Comparison of ENCODE assay signal across 1 cellular context in genomic region chr19:1247747-1248453, GRCh38.
TF ChIP-seq lines count a peak whose summit lies in the region.

No MANE protein-coding gene starts in this region.

TF ChIP-seq in HepG2, 621 proteins besides CTCF, POLR2A, EP300 and RAD21 (continued from another document and continues in another):
- TF ChIP-seq MXD1 (CRISPR knock-in tag; IDR thresholded peaks at IDR 0.05) (peak; percentile 60; the same call in 1 of the 2 replicates), THAP8 (CRISPR knock-in tag; IDR thresholded peaks at IDR 0.05; ENCODE audit: borderline replicate concordance) (no peak), SKI (IDR thresholded peaks at IDR 0.05; ENCODE audit: partially characterized antibody) (peak; percentile 18), ZNF713 (CRISPR knock-in tag; IDR thresholded peaks at IDR 0.05) (peak; percentile 93), ZIK1 (CRISPR knock-in tag; IDR thresholded peaks at IDR 0.05; ENCODE audit: borderline replicate concordance, low read depth) (no peak), YEATS4 (CRISPR knock-in tag; IDR thresholded peaks at IDR 0.05; ENCODE audit: borderline replicate concordance) (peak; percentile 51; the same call in 1 of the 2 replicates), ZFY (CRISPR knock-in tag; IDR thresholded peaks at IDR 0.05) (peak; percentile 2; the same call in 1 of the 2 replicates), ZBTB46 (CRISPR knock-in tag; IDR thresholded peaks at IDR 0.05; ENCODE audit: borderline replicate concordance) (no peak), ZFP82 (CRISPR knock-in tag; IDR thresholded peaks at IDR 0.05; ENCODE audit: borderline replicate concordance) (no peak), ZNF7 (CRISPR knock-in tag; IDR thresholded peaks at IDR 0.05) (no peak), MTF1 (CRISPR knock-in tag; IDR thresholded peaks at IDR 0.05) (no peak), TOPORS (CRISPR knock-in tag; IDR thresholded peaks at IDR 0.05) (no peak), NR3C1 (CRISPR knock-in tag; IDR thresholded peaks at IDR 0.05) (no peak), ZNF512 (CRISPR knock-in tag; IDR thresholded peaks at IDR 0.05) (no peak), PCBP2 (optimal IDR thresholded peaks at IDR 0.05; ENCODE audit: low read depth, low read length, poor library complexity, severe bottlenecking) (no peak), RFX1 (IDR thresholded peaks at IDR 0.05) (no peak), YEATS2 (CRISPR knock-in tag; IDR thresholded peaks at IDR 0.05; ENCODE audit: borderline replicate concordance) (no peak; the same call in 1 of the 2 replicates), NPAS2 (CRISPR knock-in tag; IDR thresholded peaks at IDR 0.05; ENCODE audit: borderline replicate concordance) (no peak), ZSCAN12 (CRISPR knock-in tag; IDR thresholded peaks at IDR 0.05) (peak; percentile 48; the same call in 1 of the 2 replicates), ZNF776 (CRISPR knock-in tag; IDR thresholded peaks at IDR 0.05) (no peak), HNF1A (IDR thresholded peaks at IDR 0.05; ENCODE audit: low read depth) (no peak), HNF1A (CRISPR knock-in tag; IDR thresholded peaks at IDR 0.05; ENCODE audit: borderline replicate concordance) (no peak), ZBTB2 (CRISPR knock-in tag; IDR thresholded peaks at IDR 0.05; ENCODE audit: low read depth) (no peak), MAX (IDR thresholded peaks at IDR 0.05) (no peak; the same call in 1 of the 2 replicates), GMEB1 (CRISPR knock-in tag; IDR thresholded peaks at IDR 0.05; ENCODE audit: borderline replicate concordance) (no peak), HIVEP1 (CRISPR knock-in tag; IDR thresholded peaks at IDR 0.05) (peak; percentile 83), ZNF879 (CRISPR knock-in tag; IDR thresholded peaks at IDR 0.05) (no peak), CCAR2 (optimal IDR thresholded peaks at IDR 0.05; ENCODE audit: low read depth, low read length) (no peak), LBX2 (CRISPR knock-in tag; IDR thresholded peaks at IDR 0.05; ENCODE audit: borderline replicate concordance) (no peak), CREB3 (CRISPR knock-in tag; IDR thresholded peaks at IDR 0.05) (no peak), UBTF (CRISPR knock-in tag; IDR thresholded peaks at IDR 0.05) (no peak), ZNF282 (IDR thresholded peaks at IDR 0.05; ENCODE audit: partially characterized antibody) (no peak), YY1 (IDR thresholded peaks at IDR 0.05; ENCODE audit: insufficient read depth, insufficient replicate concordance, low read depth, low read length) (no peak), BCLAF1 (IDR thresholded peaks at IDR 0.05) (no peak), NFE2L2 (IDR thresholded peaks at IDR 0.05; ENCODE audit: low read length) (no peak)
